20 cellular contexts compared by ENCODE assay signal in genomic region chr1:12032141-12032710, GRCh38. TPM values are rescaled to one million over a fixed set of nuclear protein-coding genes. Genes with fewer than 3 reads are reported as not detected.
DNase-seq lines count a peak whose midpoint lies in the region; ATAC-seq, FAIRE-seq and TF ChIP-seq lines count a peak whose summit lies in the region.
"Had no signal": no experiment of that assay in that cellular context is flagged by ENCODE, and none has a peak within 500 bp of the region (broad histone marks: within the 10 kb centered on the region; RNA-seq: fewer than 3 reads in every experiment).

No MANE protein-coding gene starts in this region.

- TF ChIP-seq EP300 in GM12878 (IDR thresholded peaks at IDR 0.05; ENCODE audit: borderline replicate concordance in 1 of 2, control insufficient read depth in 1 of 2, low read depth in 2 of 2, low read length in 2 of 2) (no peak), ovary (IDR thresholded peaks at IDR 0.05) (no peak)

- no peak overlapping the region for H3K27ac ChIP-seq in CD8-positive, alpha-beta T cell (ENCODE audit: low read depth, low read length)
- H3K27ac ChIP-seq in GM12878 (ENCODE audit: control insufficient read depth, insufficient read depth) (no peak overlapping the region), mesenchymal stem cell (ENCODE audit: low read length, poor library complexity, severe bottlenecking) (no peak overlapping the region), ovary (peak overlapping the region; percentile 0 to 53)
- H3K27ac ChIP-seq: C4-2B, RWPE1, SK-N-MC had no signal

- no peaks in the 10 kb centered on the region for H3K9me3 Mint-ChIP-seq in CD8-positive, alpha-beta T cell
- H3K9me3 Mint-ChIP-seq in Caco-2 (ENCODE audit: unreplicated experiment) = no peaks in the 10 kb centered on the region
- H3K9me3 Mint-ChIP-seq: IgD-negative memory B cell had no signal

- in situ Hi-C loops in GM12878 (cut with MboI) = no loop called here

- H2BK120ac ChIP-seq in mesenchymal stem cell (ENCODE audit: low read depth, low read length) = no peak overlapping the region

- TF ChIP-seq POLR2A in GM12878 (IDR thresholded peaks at IDR 0.05; ENCODE audit: low read depth, low read length) (no peak), ovary (IDR thresholded peaks at IDR 0.05) (no peak)

- H3K14ac ChIP-seq in mesenchymal stem cell (ENCODE audit: low read length in 2 of 2) = no peak overlapping the region

- H3K36me3 Mint-ChIP-seq in CD8-positive, alpha-beta T cell = peaks cover 32% of the 10 kb centered on the region
- peaks cover 14% of the 10 kb centered on the region for H3K36me3 Mint-ChIP-seq in Caco-2 (ENCODE audit: insufficient read depth, unreplicated experiment)

- H3K79me1 ChIP-seq in mesenchymal stem cell (replicated peaks; ENCODE audit: low read length, poor library complexity, severe bottlenecking) = peaks cover 5% of the 10 kb centered on the region

- no TSS peak for BruUV-seq in GM12878 (replicated peaks; lab: Mats Ljungman, UMichigan)
- BruUV-seq in Caco-2 (replicated peaks; lab: Mats Ljungman, UMichigan) = no TSS peak

- no peak overlapping the region for H2AK5ac ChIP-seq in mesenchymal stem cell (ENCODE audit: low read length, severe bottlenecking)

- SMC1A ChIA-PET in GM12878 (lab: Charles Lee; ENCODE audit: uncharacterized antibody, unreplicated experiment) = interaction anchor here (1.0 to 2.2 kb wide), 4 partner anchors 27 to 56 kb away, joined by 3 to 5 read pairs (median 3); no protein-coding TSS in a partner anchor

- DNase-seq in CD8-positive, alpha-beta T cell = no peak
- DNase-seq in GM12878 (ENCODE audit: low read depth, low spot score) (no peak), mesenchymal stem cell (no peak), ovary (peak in 4 of 5 donors; percentile 37 to 65 (median 56)), Caco-2 (no peak), NCI-H69 (lab: John Stamatoyannopoulos, UW) (no peak), UCSD-AML1 (lab: John Stamatoyannopoulos, UW; ENCODE audit: unreplicated experiment) (no peak), NCI-H2029 treated with DMSO at 0.1 percent for 48 hours (lab: John Stamatoyannopoulos, UW) (no peak)
- DNase-seq: AML-193; EL; NCI-H1105; NCI-H1694; NCI-H2107; NCI-H446 treated with DMSO at 0.1 percent for 48 hours; NK-92 treated with Interleukin-12 subunit alpha and Interleukin-12 subunit beta, amount 100 ng/mL, for 24 hours; SHP77 treated with DMSO at 0.1 percent for 48 hours had no signal

- H4K8ac ChIP-seq in mesenchymal stem cell (ENCODE audit: low read length) = no peak overlapping the region

- 100% methylated on average over 12 of the region's 12 CpGs for WGBS in GM12878 (ENCODE audit: insufficient coverage, insufficient replicate concordance, low lambda C conversion rate, missing lambda C conversion rate)
- WGBS in mesenchymal stem cell = 88% methylated on average over 12 of the region's 12 CpGs
- WGBS in ovary, 3 donors = 34 to 56% (median 35%) methylated on average over 12 of the region's 12 CpGs

- H3K9ac ChIP-seq in GM12878 (ENCODE audit: control insufficient read depth, insufficient read depth, low read length) = no peak overlapping the region
- no peak overlapping the region for H3K9ac ChIP-seq in mesenchymal stem cell (ENCODE audit: low read length)

- no peaks in the 10 kb centered on the region for H3K27me3 ChIP-seq in CD8-positive, alpha-beta T cell (ENCODE audit: insufficient read depth, low read length)
- H3K27me3 ChIP-seq in GM12878 (replicated peaks in 1 of 2; ENCODE audit: control insufficient read depth in 2 of 2, insufficient read depth in 2 of 2, low read length in 1 of 2) = no peaks in the 10 kb centered on the region
- H3K27me3 ChIP-seq in mesenchymal stem cell (ENCODE audit: control insufficient read depth in 1 of 2, insufficient read depth in 1 of 2, low read length in 2 of 2) = peaks cover 0 to under 1% of the 10 kb centered on the region in 2 experiments
- no peaks in the 10 kb centered on the region for H3K27me3 ChIP-seq in ovary
- H3K27me3 ChIP-seq in Caco-2 (replicated peaks; ENCODE audit: control insufficient read depth, insufficient read depth, low read length) = no peaks in the 10 kb centered on the region

- ATAC-seq in CD8-positive, alpha-beta T cell = no peak
- no peak for ATAC-seq in GM12878

- TF ChIP-seq CTCF in CD8-positive, alpha-beta T cell (IDR thresholded peaks at IDR 0.05) = no peak
- TF ChIP-seq CTCF in GM12878 (IDR thresholded peaks at IDR 0.05 in 2 of 3, conservative IDR thresholded peaks at IDR 0.05 in 1 of 3; ENCODE audit: control insufficient read depth in 2 of 3, extremely low read depth in 1 of 3, insufficient read depth in 1 of 3, low read depth in 3 of 3, low read length in 3 of 3) = no peak
- TF ChIP-seq CTCF in ovary (IDR thresholded peaks at IDR 0.05) = no peak
- no peak for TF ChIP-seq CTCF in Caco-2 (IDR thresholded peaks at IDR 0.05; ENCODE audit: insufficient read depth in 1 of 2, low read depth in 1 of 2, low read length in 1 of 2, severe bottlenecking in 1 of 2, unreplicated experiment in 1 of 2)

- H2BK15ac ChIP-seq in mesenchymal stem cell (ENCODE audit: low read depth, poor library complexity, severe bottlenecking) = no peak overlapping the region

- no peak overlapping the region for H3K18ac ChIP-seq in mesenchymal stem cell (ENCODE audit: low read depth in 1 of 2, low read length in 2 of 2)

- POLR2A ChIA-PET in CD8-positive, alpha-beta T cell (lab: Charles Lee) = no interaction called here
- POLR2A ChIA-PET in GM12878 (lab: Charles Lee) (interaction anchor here (0.5 kb wide), 1 partner anchor 14 kb away, joined by 4 read pairs; no protein-coding TSS in a partner anchor), Caco-2 (lab: Charles Lee) (interaction anchor here (2.4 kb wide), 1 partner anchor 13 kb away, joined by 7 read pairs; the partner anchor contains the start of gene MIIP)

- no peaks in the 10 kb centered on the region for H3K27me3 Mint-ChIP-seq in CD8-positive, alpha-beta T cell (ENCODE audit: low read depth)
- no peaks in the 10 kb centered on the region for H3K27me3 Mint-ChIP-seq in Caco-2 (ENCODE audit: insufficient read depth, unreplicated experiment)
- H3K27me3 Mint-ChIP-seq: IgD-negative memory B cell had no signal

- H3K36me3 ChIP-seq in CD8-positive, alpha-beta T cell (ENCODE audit: insufficient read depth, low read length) = peaks cover 6% of the 10 kb centered on the region
- peaks cover 8 to 11% of the 10 kb centered on the region in 2 experiments for H3K36me3 ChIP-seq in GM12878 (ENCODE audit: control insufficient read depth in 2 of 2, insufficient read depth in 2 of 2, low read length in 1 of 2)
- H3K36me3 ChIP-seq in mesenchymal stem cell (ENCODE audit: control insufficient read depth in 1 of 2, insufficient read depth in 2 of 2, low read depth in 1 of 2, low read length in 2 of 2) = peaks cover 38 to 48% of the 10 kb centered on the region in 2 experiments
- H3K36me3 ChIP-seq in ovary = no peaks in the 10 kb centered on the region
- no peaks in the 10 kb centered on the region for H3K36me3 ChIP-seq in Caco-2 (ENCODE audit: control insufficient read depth, insufficient read depth, low read length)

- H3K27ac Mint-ChIP-seq in CD8-positive, alpha-beta T cell = peak overlapping the region; percentile 55
- no peak overlapping the region for H3K27ac Mint-ChIP-seq in Caco-2 (ENCODE audit: unreplicated experiment)
- H3K27ac Mint-ChIP-seq: IgD-negative memory B cell had no signal

- no peak for TF ChIP-seq RAD21 in GM12878 (IDR thresholded peaks at IDR 0.05; ENCODE audit: insufficient read depth, low read depth, low read length)

- H2BK12ac ChIP-seq in mesenchymal stem cell (ENCODE audit: low read length in 2 of 2) = no peak overlapping the region

- H2AFZ ChIP-seq in GM12878 (ENCODE audit: control insufficient read depth, low read depth, low read length) (no peak overlapping the region), mesenchymal stem cell (ENCODE audit: low read depth, low read length) (no peak overlapping the region)

- no peak overlapping the region for H3K4me3 Mint-ChIP-seq in CD8-positive, alpha-beta T cell
- H3K4me3 Mint-ChIP-seq in Caco-2 (ENCODE audit: unreplicated experiment) = no peak overlapping the region
- H3K4me3 Mint-ChIP-seq: IgD-negative memory B cell had no signal

- no peak overlapping the region for H3K4me3 ChIP-seq in CD8-positive, alpha-beta T cell (ENCODE audit: low read depth, low read length)
- H3K4me3 ChIP-seq in GM12878 (no peak overlapping the region), mesenchymal stem cell (ENCODE audit: insufficient read depth in 1 of 2, low read depth in 1 of 2, low read length in 2 of 2) (no peak overlapping the region), ovary (no peak overlapping the region), Caco-2 (ENCODE audit: low read depth, low read length) (no peak overlapping the region)
- H3K4me3 ChIP-seq: SK-N-MC had no signal

- H3K4ac ChIP-seq in mesenchymal stem cell (ENCODE audit: low read depth in 1 of 2, low read length in 2 of 2) = no peak overlapping the region

- RAD21 ChIA-PET in GM12878 (lab: Charles Lee; ENCODE audit: unreplicated experiment) = interaction anchor here (0.9 to 3.4 kb wide), 3 partner anchors 13 to 65 kb away, joined by 3 to 13 read pairs (median 3); partner anchors contain the start of gene MIIP

- H4K20me1 ChIP-seq in GM12878 (ENCODE audit: control insufficient read depth, insufficient read depth) = no peaks in the 10 kb centered on the region

- CTCF ChIA-PET in CD8-positive, alpha-beta T cell (lab: Charles Lee) = interaction anchor here (2.3 kb wide), 1 partner anchor 194 kb away, joined by 10 read pairs; no protein-coding TSS in a partner anchor
- CTCF ChIA-PET in GM12878 (lab: Yijun Ruan, JAX) = interaction anchor here (0.8 to 3.8 kb wide), 11 partner anchors 8 to 124 kb away, joined by 3 to 37 read pairs (median 5); partner anchors contain the start of gene MIIP
- CTCF ChIA-PET in Caco-2 (lab: Charles Lee) = interaction anchor here (0.9 to 1.8 kb wide), 2 partner anchors 13 to 65 kb away, joined by 6 to 9 read pairs; partner anchors contain the start of gene MIIP

- intact Hi-C loops in CD8-positive, alpha-beta T cell (cut with DNase I, micrococcal nuclease) = no loop called here
- intact Hi-C loops in GM12878 (cut with micrococcal nuclease; ENCODE audit: unreplicated experiment) = no loop called here
- intact Hi-C loops in ovary (cut with DNase I) = loop anchor here in 1 of 4 donors (1.0 kb wide), 1 partner anchor 44 kb away; no protein-coding TSS in a partner anchor
- intact Hi-C loops in Caco-2 (cut with micrococcal nuclease; ENCODE audit: unreplicated experiment) = no loop called here

- peak overlapping the region; percentile 28 for H4K91ac ChIP-seq in mesenchymal stem cell (ENCODE audit: low read length)

- H3K9me3 ChIP-seq in CD8-positive, alpha-beta T cell (ENCODE audit: low read length) = no peaks in the 10 kb centered on the region
- H3K9me3 ChIP-seq in GM12878 (replicated peaks; ENCODE audit: control insufficient read depth, insufficient read depth, low read length) (no peaks in the 10 kb centered on the region), mesenchymal stem cell (ENCODE audit: control insufficient read depth, low read length) (no peaks in the 10 kb centered on the region), ovary (no peaks in the 10 kb centered on the region), Caco-2 (no peaks in the 10 kb centered on the region)

- H3K23ac ChIP-seq in mesenchymal stem cell (ENCODE audit: low read length in 2 of 2) = no peak overlapping the region

- no peaks in the 10 kb centered on the region for H3K79me2 ChIP-seq in GM12878 (ENCODE audit: control insufficient read depth, insufficient read depth, low read length)

- H3K4me1 Mint-ChIP-seq in CD8-positive, alpha-beta T cell (ENCODE audit: low read depth) = no peaks in the 10 kb centered on the region
- H3K4me1 Mint-ChIP-seq in Caco-2 (ENCODE audit: low read depth, unreplicated experiment) = no peaks in the 10 kb centered on the region

- H3K4me1 ChIP-seq in CD8-positive, alpha-beta T cell (ENCODE audit: insufficient read depth, low read length) = no peaks in the 10 kb centered on the region
- H3K4me1 ChIP-seq in GM12878 (ENCODE audit: control insufficient read depth, insufficient read depth, low read length) (no peaks in the 10 kb centered on the region), mesenchymal stem cell (ENCODE audit: control insufficient read depth, insufficient read depth, low read depth, low read length) (no peaks in the 10 kb centered on the region), ovary (ENCODE audit: insufficient read depth) (peaks cover 17% of the 10 kb centered on the region), Caco-2 (no peaks in the 10 kb centered on the region)

- FAIRE-seq in GM12878 (lab: Jason Lieb, UNC) = no peak

- H2BK5ac ChIP-seq in mesenchymal stem cell (ENCODE audit: low read depth, low read length, poor library complexity, severe bottlenecking) = no peak overlapping the region

- H3K4me2 ChIP-seq in GM12878 (ENCODE audit: control insufficient read depth, insufficient read depth) (no peak overlapping the region), mesenchymal stem cell (ENCODE audit: low read length, poor library complexity, severe bottlenecking) (no peak overlapping the region)

RNA-seq across cellular contexts. Expression of gene MIIP, which starts 12.9 kb away (rescaled TPM):
- total RNA-seq in CD8-positive, alpha-beta T cell = 10 to 100 TPM; 21.2 to 21.5 TPM
- 69.0 and 77.4 TPM in 2 replicates for total RNA-seq in GM12878 (2013; cell fraction: nucleolus; rRNA removed)
- total RNA-seq in GM12878 (2014; rRNA removed) (68.8 and 71.3 TPM in 2 replicates), GM12878 (2014; rRNA removed; fragmentation: Illumina TruSeq; extraction: Trizol) (16.6 and 17.1 TPM in 2 replicates), GM12878 (2021) (56.2 and 57.2 TPM in 2 replicates), ovary (10 to 100 TPM; 32.3 to 59.0 (median 36.4) TPM), Caco-2 (2022) (38.6 and 41.0 TPM in 2 replicates)
- polyA plus RNA-seq in GM12878 (2011; ENCODE audit: low read depth) = 12.2 TPM
- polyA plus RNA-seq in GM12878 (2011; rRNA removed) (8.8 and 21.5 TPM in 2 replicates), GM12878 (2014; fragmentation: Illumina TruSeq; extraction: Trizol) (5.4 and 11.6 TPM in 2 replicates), GM12878 (2014; fragmentation: Nextera tagmentation; extraction: Ambion mirVana) (1 to 10 TPM in 1 of 2 experiments, under 1 TPM in 1; 0.84 to 5.1 TPM), GM12878 (2014; rRNA removed) (65.2 and 70.6 TPM in 2 replicates), GM12878 (2016; fragmentation: Nextera tagmentation; extraction: Ambion mirVana) (10 to 100 TPM; 82.3 to 95.7 TPM), ovary (10 to 100 TPM in 1 of 2 donors, 1 to 10 TPM in 1; 3.3 to 42.8 TPM)
- polyA plus RNA-seq in GM12878 (2011; cell fraction: cytosol; rRNA removed) = 30.0 and 54.7 TPM in 2 replicates
- 275 and 289 TPM in 2 replicates for polyA plus RNA-seq in GM12878 (2011; cell fraction: nucleus; rRNA removed)
- 37.9 and 40.1 TPM in 2 replicates for polyA plus RNA-seq in GM12878 (2012)
- polyA minus RNA-seq in GM12878 (2011; rRNA and poly(A)+ RNA removed) = 13.8 and 33.1 TPM in 2 replicates
- 16.1 and 21.0 TPM in 2 replicates for polyA minus RNA-seq in GM12878 (2011; cell fraction: cytosol; rRNA and poly(A)+ RNA removed)
- polyA minus RNA-seq in GM12878 (2011; cell fraction: nucleus; rRNA and poly(A)+ RNA removed) = 22.2 and 38.7 TPM in 2 replicates
- 13.4 TPM for polyA plus RNA-seq in mesenchymal stem cell (2013, experiment 1 of 2)
- polyA plus RNA-seq in mesenchymal stem cell (2013, experiment 2 of 2) = 14.0 TPM

RNA-seq across cellular contexts. Expression of gene TNFRSF8, which starts 30.9 kb away (rescaled TPM):
- not detected for total RNA-seq in CD8-positive, alpha-beta T cell
- 152 and 169 TPM in 2 replicates for total RNA-seq in GM12878 (2013; cell fraction: nucleolus; rRNA removed)
- total RNA-seq in GM12878 (2014; rRNA removed) = 59.6 and 71.1 TPM in 2 replicates
- total RNA-seq in GM12878 (2014; rRNA removed; fragmentation: Illumina TruSeq; extraction: Trizol) = 32.8 and 40.6 TPM in 2 replicates
- total RNA-seq in GM12878 (2021) = 114 and 115 TPM in 2 replicates
- polyA plus RNA-seq in GM12878 (2011; ENCODE audit: low read depth) = 15.7 TPM
- polyA plus RNA-seq in GM12878 (2011; rRNA removed) = 18.2 and 40.5 TPM in 2 replicates
- 58.2 and 63.2 TPM in 2 replicates for polyA plus RNA-seq in GM12878 (2011; cell fraction: cytosol; rRNA removed)
- polyA plus RNA-seq in GM12878 (2011; cell fraction: nucleus; rRNA removed) = 60.0 and 69.8 TPM in 2 replicates
- polyA plus RNA-seq in GM12878 (2012) = 37.2 and 56.8 TPM in 2 replicates
- 12.4 and 49.6 TPM in 2 replicates for polyA plus RNA-seq in GM12878 (2014; fragmentation: Illumina TruSeq; extraction: Trizol)
- 10 to 100 TPM in 1 of 2 experiments, 1 to 10 TPM in 1; 9.8 to 32.0 TPM for polyA plus RNA-seq in GM12878 (2014; fragmentation: Nextera tagmentation; extraction: Ambion mirVana)
- 68.0 and 85.0 TPM in 2 replicates for polyA plus RNA-seq in GM12878 (2014; rRNA removed)
- polyA plus RNA-seq in GM12878 (2016; fragmentation: Nextera tagmentation; extraction: Ambion mirVana) = 10 to 100 TPM; 69.7 to 71.9 TPM
- polyA minus RNA-seq in GM12878 (2011; rRNA and poly(A)+ RNA removed) = 33.1 and 63.8 TPM in 2 replicates
- polyA minus RNA-seq in GM12878 (2011; cell fraction: cytosol; rRNA and poly(A)+ RNA removed) = 32.3 and 32.7 TPM in 2 replicates
- polyA minus RNA-seq in GM12878 (2011; cell fraction: nucleus; rRNA and poly(A)+ RNA removed) = 25.4 and 41.4 TPM in 2 replicates
- 0.03 TPM for polyA plus RNA-seq in mesenchymal stem cell (2013, experiment 1 of 2)
- not detected for polyA plus RNA-seq in mesenchymal stem cell (2013, experiment 2 of 2)
- 10 to 100 TPM in 1 of 7 donors, under 1 TPM in 6; 0.25 to 10.9 (median 0.45) TPM for total RNA-seq in ovary
- under 1 TPM; 0.17 to 0.65 TPM for polyA plus RNA-seq in ovary
- total RNA-seq in Caco-2 (2022) = not detected in 2 replicates

RNA-seq across cellular contexts. Expression of gene MFN2, which starts 52.0 kb away (rescaled TPM):
- 10 to 100 TPM; 41.7 to 46.0 TPM for total RNA-seq in CD8-positive, alpha-beta T cell
- total RNA-seq in GM12878 (2013; cell fraction: nucleolus; rRNA removed) = 36.8 and 39.8 TPM in 2 replicates
- total RNA-seq in GM12878 (2014; rRNA removed) (46.1 and 46.2 TPM in 2 replicates), GM12878 (2014; rRNA removed; fragmentation: Illumina TruSeq; extraction: Trizol) (27.5 and 28.7 TPM in 2 replicates), GM12878 (2021) (59.6 and 59.8 TPM in 2 replicates), ovary (10 to 100 TPM; 27.8 to 67.8 (median 55.8) TPM), Caco-2 (2022) (73.9 and 74.1 TPM in 2 replicates)
- 20.8 TPM for polyA plus RNA-seq in GM12878 (2011; ENCODE audit: low read depth)
- polyA plus RNA-seq in GM12878 (2011; rRNA removed) (29.8 and 50.0 TPM in 2 replicates), GM12878 (2014; fragmentation: Illumina TruSeq; extraction: Trizol) (44.0 and 50.1 TPM in 2 replicates), GM12878 (2014; fragmentation: Nextera tagmentation; extraction: Ambion mirVana) (1 to 10 TPM; 5.3 to 6.4 TPM), GM12878 (2014; rRNA removed) (41.7 and 43.1 TPM in 2 replicates), GM12878 (2016; fragmentation: Nextera tagmentation; extraction: Ambion mirVana) (10 to 100 TPM; 59.9 to 64.4 TPM), ovary (10 to 100 TPM; 29.7 to 77.0 TPM)
- 42.8 and 42.9 TPM in 2 replicates for polyA plus RNA-seq in GM12878 (2011; cell fraction: cytosol; rRNA removed)
- 57.4 and 73.7 TPM in 2 replicates for polyA plus RNA-seq in GM12878 (2011; cell fraction: nucleus; rRNA removed)
- polyA plus RNA-seq in GM12878 (2012) = 28.5 and 35.1 TPM in 2 replicates
- 53.7 and 65.1 TPM in 2 replicates for polyA minus RNA-seq in GM12878 (2011; rRNA and poly(A)+ RNA removed)
- 15.1 and 19.0 TPM in 2 replicates for polyA minus RNA-seq in GM12878 (2011; cell fraction: cytosol; rRNA and poly(A)+ RNA removed)
- 16.0 and 23.1 TPM in 2 replicates for polyA minus RNA-seq in GM12878 (2011; cell fraction: nucleus; rRNA and poly(A)+ RNA removed)
- polyA plus RNA-seq in mesenchymal stem cell (2013, experiment 1 of 2) = 32.9 TPM
- 32.5 TPM for polyA plus RNA-seq in mesenchymal stem cell (2013, experiment 2 of 2)

Comparison
In these comparisons a context has a peak if more than half of its experiments do, and no peak if none do; other contexts are left out.
1. DNase-seq: peak in ovary (4 of 5); none in CD8-positive, alpha-beta T cell (0 of 7), GM12878 (single experiment), mesenchymal stem cell (single experiment), Caco-2 (0 of 2), NCI-H69 (single experiment), UCSD-AML1 (single experiment) and NCI-H2029 treated with DMSO at 0.1 percent for 48 hours (single experiment).
2. H3K27ac ChIP-seq: peak in ovary (2 of 2); none in CD8-positive, alpha-beta T cell (single experiment), GM12878 (single experiment) and mesenchymal stem cell (single experiment).